ENCODE assay signal across 1 cellular context in genomic region chr13:39505151-39505550, GRCh38.
TF ChIP-seq lines count a peak whose summit lies in the region.

No MANE protein-coding gene starts in this region.

TF ChIP-seq in IMR-90, 13 proteins besides CTCF, POLR2A, EP300 and RAD21 (continued from another document):
- TF ChIP-seq CEBPB (IDR thresholded peaks at IDR 0.05; ENCODE audit: low read depth, low read length), result peak; percentile 94
